In the genomic region with DNA sequence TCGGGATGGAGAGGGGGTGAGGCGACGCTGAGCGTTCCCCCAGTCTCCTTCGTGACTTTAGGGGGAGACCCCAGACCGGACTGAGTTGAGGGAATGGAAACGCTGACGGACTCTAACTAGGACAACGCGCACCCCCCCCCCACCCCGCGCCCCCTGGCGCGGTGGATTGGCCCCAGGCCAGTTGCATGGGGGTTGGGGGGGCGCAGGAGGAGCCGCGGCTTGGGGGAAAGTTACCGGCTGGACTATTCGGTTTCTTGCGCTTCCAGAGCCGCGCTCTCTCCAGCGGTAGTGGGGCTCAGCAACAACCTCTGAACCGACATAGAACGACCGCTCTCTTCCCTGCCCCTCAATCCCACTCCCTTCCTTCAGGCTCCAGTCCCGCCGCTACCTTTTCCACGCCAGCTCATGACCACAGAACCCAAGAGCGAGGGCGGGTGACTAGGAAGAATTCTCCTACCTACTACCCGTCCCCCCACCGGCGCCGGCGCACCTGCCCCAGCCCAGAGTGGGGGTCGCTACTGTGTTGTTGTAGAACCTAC, we compare ENCODE assay signal across 1 cellular context.
TF ChIP-seq lines count a peak whose summit lies in the region.

No MANE protein-coding gene starts in this region.

TF ChIP-seq in K562, 482 proteins besides CTCF, POLR2A, EP300 and RAD21 (continues in another document):
- TF ChIP-seq HNRNPLL (IDR thresholded peaks at IDR 0.05; ENCODE audit: low read depth, low read length, poor library complexity, severe bottlenecking) (peak; percentile 3), MAZ (CRISPR knock-in tag; conservative IDR thresholded peaks at IDR 0.05 in 1 of 2, IDR thresholded peaks at IDR 0.05 in 1 of 2) (peak in 1 of 2 experiments; percentile 19; a peak in 1 of 4 replicates), ZNF57 (CRISPR knock-in tag; IDR thresholded peaks at IDR 0.05) (no peak), PHF8 (IDR thresholded peaks at IDR 0.05; ENCODE audit: borderline replicate concordance, low read length) (peak; percentile 25; the same call in 1 of the 2 replicates), JUN (IDR thresholded peaks at IDR 0.05; ENCODE audit: borderline replicate concordance, low read depth, low read length) (no peak), JUN (CRISPR knock-in tag; IDR thresholded peaks at IDR 0.05; ENCODE audit: borderline replicate concordance) (no peak), NR4A1 (CRISPR knock-in tag; IDR thresholded peaks at IDR 0.05) (no peak), NR4A1 (tag; IDR thresholded peaks at IDR 0.05) (no peak), MAFG (tag; conservative IDR thresholded peaks at IDR 0.05) (no peak), MCM3 (IDR thresholded peaks at IDR 0.05) (no peak), RBM22 (IDR thresholded peaks at IDR 0.05; ENCODE audit: low read depth, low read length, poor library complexity, severe bottlenecking) (no peak), ATF3 (IDR thresholded peaks at IDR 0.05) (no peak), ATF3 (CRISPR knock-in tag; conservative IDR thresholded peaks at IDR 0.05) (no peak), ZNF507 (tag; conservative IDR thresholded peaks at IDR 0.05) (no peak), NFIC (IDR thresholded peaks at IDR 0.05) (peak; percentile 94), RBBP5 (IDR thresholded peaks at IDR 0.05; ENCODE audit: borderline replicate concordance, insufficient read depth, low read length, poor library complexity, severe bottlenecking) (peak; percentile 67), CLOCK (CRISPR knock-in tag; IDR thresholded peaks at IDR 0.05; ENCODE audit: borderline replicate concordance) (no peak), ZBTB7A (IDR thresholded peaks at IDR 0.05; ENCODE audit: borderline replicate concordance, control insufficient read depth, low read depth, low read length) (peak; percentile 86), FUS (optimal IDR thresholded peaks at IDR 0.05; ENCODE audit: low read depth, low read length) (no peak), HSF4 (CRISPR knock-in tag; IDR thresholded peaks at IDR 0.05; ENCODE audit: borderline replicate concordance) (no peak), NR3C1 (CRISPR knock-in tag; IDR thresholded peaks at IDR 0.05) (no peak), KLF6 (CRISPR knock-in tag; IDR thresholded peaks at IDR 0.05; ENCODE audit: borderline replicate concordance) (no peak), NCOA2 (IDR thresholded peaks at IDR 0.05; ENCODE audit: partially characterized antibody in 2 of 2) (no peak), MYNN (IDR thresholded peaks at IDR 0.05) (no peak), MYNN (CRISPR knock-in tag; IDR thresholded peaks at IDR 0.05) (no peak), ZBTB2 (IDR thresholded peaks at IDR 0.05) (0 out of 2 replicates have a peak, but pooled peaks have one; percentile 2), CXXC5 (CRISPR knock-in tag; IDR thresholded peaks at IDR 0.05) (no peak), PCBP1 (IDR thresholded peaks at IDR 0.05; ENCODE audit: low read depth, low read length, poor library complexity, severe bottlenecking) (peak; percentile 64), HDAC6 (IDR thresholded peaks at IDR 0.05; ENCODE audit: low read depth, low read length) (no peak), HLTF (IDR thresholded peaks at IDR 0.05) (no peak), FOXP4 (CRISPR knock-in tag; IDR thresholded peaks at IDR 0.05; ENCODE audit: borderline replicate concordance) (no peak), PML (IDR thresholded peaks at IDR 0.05; ENCODE audit: low read length) (0 out of 2 replicates have a peak, but pooled peaks have one; percentile 9), LEF1 (IDR thresholded peaks at IDR 0.05) (no peak), ZNF217 (CRISPR knock-in tag; IDR thresholded peaks at IDR 0.05) (no peak), ZNF445 (CRISPR knock-in tag; IDR thresholded peaks at IDR 0.05; ENCODE audit: low read depth) (no peak), HDAC3 (IDR thresholded peaks at IDR 0.05; ENCODE audit: borderline replicate concordance, partially characterized antibody) (no peak), NFRKB (IDR thresholded peaks at IDR 0.05; ENCODE audit: low read depth) (peak; percentile 72; the same call in 1 of the 2 replicates), CREM (IDR thresholded peaks at IDR 0.05; ENCODE audit: low read depth) (no peak), TOE1 (IDR thresholded peaks at IDR 0.05; ENCODE audit: borderline replicate concordance) (0 out of 2 replicates have a peak, but pooled peaks have one; percentile 29), TOE1 (CRISPR knock-in tag; IDR thresholded peaks at IDR 0.05; ENCODE audit: borderline replicate concordance, low read depth) (no peak), MLLT1 (IDR thresholded peaks at IDR 0.05) (no peak)
- TF ChIP-seq, protein P1, sequence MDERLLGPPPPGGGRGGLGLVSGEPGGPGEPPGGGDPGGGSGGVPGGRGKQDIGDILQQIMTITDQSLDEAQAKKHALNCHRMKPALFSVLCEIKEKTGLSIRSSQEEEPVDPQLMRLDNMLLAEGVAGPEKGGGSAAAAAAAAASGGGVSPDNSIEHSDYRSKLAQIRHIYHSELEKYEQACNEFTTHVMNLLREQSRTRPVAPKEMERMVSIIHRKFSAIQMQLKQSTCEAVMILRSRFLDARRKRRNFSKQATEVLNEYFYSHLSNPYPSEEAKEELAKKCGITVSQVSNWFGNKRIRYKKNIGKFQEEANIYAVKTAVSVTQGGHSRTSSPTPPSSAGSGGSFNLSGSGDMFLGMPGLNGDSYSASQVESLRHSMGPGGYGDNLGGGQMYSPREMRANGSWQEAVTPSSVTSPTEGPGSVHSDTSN (CRISPR knock-in tag; IDR thresholded peaks at IDR 0.05; ENCODE audit: low read depth) = no peak
- TF ChIP-seq, protein P1 (tag; conservative IDR thresholded peaks at IDR 0.05; ENCODE audit: low read depth) = no peak
- TF ChIP-seq, protein P2, sequence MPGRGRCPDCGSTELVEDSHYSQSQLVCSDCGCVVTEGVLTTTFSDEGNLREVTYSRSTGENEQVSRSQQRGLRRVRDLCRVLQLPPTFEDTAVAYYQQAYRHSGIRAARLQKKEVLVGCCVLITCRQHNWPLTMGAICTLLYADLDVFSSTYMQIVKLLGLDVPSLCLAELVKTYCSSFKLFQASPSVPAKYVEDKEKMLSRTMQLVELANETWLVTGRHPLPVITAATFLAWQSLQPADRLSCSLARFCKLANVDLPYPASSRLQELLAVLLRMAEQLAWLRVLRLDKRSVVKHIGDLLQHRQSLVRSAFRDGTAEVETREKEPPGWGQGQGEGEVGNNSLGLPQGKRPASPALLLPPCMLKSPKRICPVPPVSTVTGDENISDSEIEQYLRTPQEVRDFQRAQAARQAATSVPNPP (IDR thresholded peaks at IDR 0.05; ENCODE audit: borderline replicate concordance, insufficient read depth, insufficient read length) = no peak
- TF ChIP-seq, protein P3, sequence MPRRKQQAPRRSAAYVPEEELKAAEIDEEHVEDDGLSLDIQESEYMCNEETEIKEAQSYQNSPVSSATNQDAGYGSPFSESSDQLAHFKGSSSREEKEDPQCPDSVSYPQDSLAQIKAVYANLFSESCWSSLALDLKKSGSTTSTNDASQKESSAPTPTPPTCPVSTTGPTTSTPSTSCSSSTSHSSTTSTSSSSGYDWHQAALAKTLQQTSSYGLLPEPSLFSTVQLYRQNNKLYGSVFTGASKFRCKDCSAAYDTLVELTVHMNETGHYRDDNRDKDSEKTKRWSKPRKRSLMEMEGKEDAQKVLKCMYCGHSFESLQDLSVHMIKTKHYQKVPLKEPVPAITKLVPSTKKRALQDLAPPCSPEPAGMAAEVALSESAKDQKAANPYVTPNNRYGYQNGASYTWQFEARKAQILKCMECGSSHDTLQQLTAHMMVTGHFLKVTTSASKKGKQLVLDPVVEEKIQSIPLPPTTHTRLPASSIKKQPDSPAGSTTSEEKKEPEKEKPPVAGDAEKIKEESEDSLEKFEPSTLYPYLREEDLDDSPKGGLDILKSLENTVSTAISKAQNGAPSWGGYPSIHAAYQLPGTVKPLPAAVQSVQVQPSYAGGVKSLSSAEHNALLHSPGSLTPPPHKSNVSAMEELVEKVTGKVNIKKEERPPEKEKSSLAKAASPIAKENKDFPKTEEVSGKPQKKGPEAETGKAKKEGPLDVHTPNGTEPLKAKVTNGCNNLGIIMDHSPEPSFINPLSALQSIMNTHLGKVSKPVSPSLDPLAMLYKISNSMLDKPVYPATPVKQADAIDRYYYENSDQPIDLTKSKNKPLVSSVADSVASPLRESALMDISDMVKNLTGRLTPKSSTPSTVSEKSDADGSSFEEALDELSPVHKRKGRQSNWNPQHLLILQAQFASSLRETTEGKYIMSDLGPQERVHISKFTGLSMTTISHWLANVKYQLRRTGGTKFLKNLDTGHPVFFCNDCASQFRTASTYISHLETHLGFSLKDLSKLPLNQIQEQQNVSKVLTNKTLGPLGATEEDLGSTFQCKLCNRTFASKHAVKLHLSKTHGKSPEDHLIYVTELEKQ (CRISPR knock-in tag; IDR thresholded peaks at IDR 0.05) = no peak
- TF ChIP-seq, protein P4, sequence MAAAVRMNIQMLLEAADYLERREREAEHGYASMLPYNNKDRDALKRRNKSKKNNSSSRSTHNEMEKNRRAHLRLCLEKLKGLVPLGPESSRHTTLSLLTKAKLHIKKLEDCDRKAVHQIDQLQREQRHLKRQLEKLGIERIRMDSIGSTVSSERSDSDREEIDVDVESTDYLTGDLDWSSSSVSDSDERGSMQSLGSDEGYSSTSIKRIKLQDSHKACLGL (CRISPR knock-in tag; IDR thresholded peaks at IDR 0.05; ENCODE audit: borderline replicate concordance, poor library complexity, severe bottlenecking) = no peak
